Comparison of ENCODE assay signal across 29 cellular contexts in the genomic region with DNA sequence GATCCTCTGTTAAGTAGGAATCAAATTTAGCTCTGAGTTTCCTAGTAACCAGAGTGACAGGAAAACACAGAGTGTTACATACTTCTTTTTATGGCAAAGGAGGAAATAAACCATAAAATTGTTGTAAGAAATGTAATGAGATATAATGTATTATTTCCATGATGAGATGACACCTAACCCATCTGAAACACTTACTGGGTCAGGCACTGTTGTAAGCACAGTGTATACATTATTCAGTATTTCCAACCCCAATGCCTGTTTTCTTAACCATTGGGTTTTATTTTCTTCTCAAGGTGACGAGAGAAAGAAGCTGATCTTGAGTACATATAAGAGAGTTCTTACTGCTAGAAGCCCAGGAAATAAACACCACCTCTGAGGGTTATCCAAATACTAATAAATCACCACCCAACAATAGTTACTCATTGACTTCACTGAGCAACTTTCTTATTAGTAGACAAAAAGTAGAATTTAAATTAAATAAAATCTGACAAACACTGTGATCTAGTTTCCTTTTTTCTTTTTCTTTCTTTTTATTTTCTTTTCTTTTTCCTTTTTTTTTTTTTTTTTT. TPM values are rescaled to one million over a fixed set of nuclear protein-coding genes. Genes with fewer than 3 reads are reported as not detected.
A peak's percentile ranks its signal among the peaks of the same experiment; 100 is the strongest.
DNase-seq lines count a peak whose midpoint lies in the region; ATAC-seq and TF ChIP-seq lines count a peak whose summit lies in the region.
"Had no signal": no experiment of that assay in that cellular context is flagged by ENCODE, and none has a peak within 500 bp of the region (broad histone marks: within the 10 kb centered on the region; RNA-seq: fewer than 3 reads in every experiment).

No MANE protein-coding gene starts in this region.

- ATAC-seq in activated naive CD8-positive, alpha-beta T cell treated with anti-CD3 and anti-CD28 coated beads, Interleukin-2, amount 10 ng/mL, durations not matched to agents 7 days and 5 days (ENCODE audit: low read depth): peak; percentile 56
- no peak for ATAC-seq in GM21576 (IDR thresholded peaks at IDR 0.05; ENCODE audit: unreplicated experiment)
- ATAC-seq: foreskin keratinocyte, left ventricle myocardium superior, right cardiac atrium, SK-N-SH treated with all-trans-retinoic acid at 6 μM for 48 hours had no signal

- no peaks in the 10 kb centered on the region for H3K27me3 ChIP-seq in esophagus squamous epithelium
- H3K27me3 ChIP-seq: foreskin keratinocyte, ovary, tibial artery had no signal

- no peak for TF ChIP-seq CTCF in VCaP (conservative IDR thresholded peaks at IDR 0.05)
- TF ChIP-seq CTCF in esophagus squamous epithelium (IDR thresholded peaks at IDR 0.05): no peak

- H3K4me3 Mint-ChIP-seq in activated naive CD8-positive, alpha-beta T cell treated with anti-CD3 and anti-CD28 coated beads, Interleukin-2, amount 10 ng/mL, durations not matched to agents 7 days and 5 days: no peak overlapping the region
- no peak overlapping the region for H3K4me3 Mint-ChIP-seq in activated naive CD8-positive, alpha-beta T cell treated with anti-CD3 and anti-CD28 coated beads for 36 hours
- H3K4me3 Mint-ChIP-seq in activated T-helper 1 cell treated with anti-CD3 and anti-CD28 coated beads, Interleukin-12 subunit alpha, Interleukin-12 subunit beta, Interleukin-2, Interleukin-4 antibody, amounts not matched to agents 30 ng/mL and 10 ng/mL and 1 ng/mL, durations not matched to agents 14 hours and 24 hours and 36 hours: no peak overlapping the region
- H3K4me3 Mint-ChIP-seq: nephron; stimulated activated naive CD8-positive, alpha-beta T cell treated with anti-CD3 and anti-CD28 coated beads, Interleukin-15, Interleukin-2, amounts not matched to agents 100 ng/mL and 50 ng/mL, for 24 hours had no signal

- H3K27ac ChIP-seq in VCaP: peak overlapping the region; percentile 61
- no peak overlapping the region for H3K27ac ChIP-seq in esophagus squamous epithelium
- H3K27ac ChIP-seq: foreskin keratinocyte, ovary, tibial artery had no signal

- no peak for DNase-seq in activated naive CD8-positive, alpha-beta T cell treated with anti-CD3 and anti-CD28 coated beads, Interleukin-2, amount 10 ng/mL, durations not matched to agents 7 days and 5 days
- DNase-seq in activated naive CD8-positive, alpha-beta T cell treated with anti-CD3 and anti-CD28 coated beads for 36 hours: no peak
- DNase-seq in kidney glomerular epithelial cell (lab: John Stamatoyannopoulos, UW) (peak; percentile 27), esophagus squamous epithelium (lab: John Stamatoyannopoulos, UW) (no peak)
- DNase-seq in activated T-helper 1 cell treated with anti-CD3 and anti-CD28 coated beads, Interleukin-12 subunit alpha, Interleukin-12 subunit beta, Interleukin-2, Interleukin-4 antibody, amounts not matched to agents 30 ng/mL and 10 ng/mL and 1 ng/mL, durations not matched to agents 14 hours and 24 hours and 36 hours (ENCODE audit: low spot score): no peak
- DNase-seq: activated CD4-positive, alpha-beta T cell treated with anti-CD3 and anti-CD28 coated beads for 48 hours; activated gamma-delta T cell; DMS 273 treated with DMSO at 0.1 percent for 48 hours; effector CD4-positive, alpha-beta T cell; foreskin keratinocyte; GDM1; Kasumi-1; left ventricle myocardium superior; midbrain; NCI-H1092 treated with DMSO at 0.1 percent for 48 hours; NCI-H187 treated with DMSO at 0.1 percent for 48 hours; NCI-H446; OCI-M1; ovary; right cardiac atrium; stimulated activated CD4-positive, alpha-beta T cell treated with anti-CD3 and anti-CD28 coated beads, Interleukin-4, amount 100 ng/mL, for 4 hours; T-helper 2 cell; tibial artery had no signal

- no peaks in the 10 kb centered on the region for H3K36me3 Mint-ChIP-seq in activated naive CD8-positive, alpha-beta T cell treated with anti-CD3 and anti-CD28 coated beads, Interleukin-2, amount 10 ng/mL, durations not matched to agents 7 days and 5 days
- no peaks in the 10 kb centered on the region for H3K36me3 Mint-ChIP-seq in activated naive CD8-positive, alpha-beta T cell treated with anti-CD3 and anti-CD28 coated beads for 36 hours
- H3K36me3 Mint-ChIP-seq in activated T-helper 1 cell treated with anti-CD3 and anti-CD28 coated beads, Interleukin-12 subunit alpha, Interleukin-12 subunit beta, Interleukin-2, Interleukin-4 antibody, amounts not matched to agents 30 ng/mL and 10 ng/mL and 1 ng/mL, durations not matched to agents 14 hours and 24 hours and 36 hours (ENCODE audit: low read depth): no peaks in the 10 kb centered on the region

- H3K9me3 ChIP-seq in esophagus squamous epithelium: no peaks in the 10 kb centered on the region
- H3K9me3 ChIP-seq: ovary, tibial artery had no signal

- POLR2A ChIA-PET in activated naive CD8-positive, alpha-beta T cell treated with anti-CD3 and anti-CD28 coated beads, Interleukin-2, amount 10 ng/mL, durations not matched to agents 7 days and 5 days (lab: Charles Lee): interaction anchor here (0.7 kb wide), 1 partner anchor 59 kb away, joined by 3 read pairs; no protein-coding TSS in a partner anchor

- 62 to 64% methylated on average over 1 of the region's 1 CpG for WGBS in esophagus squamous epithelium, 2 donors

- intact Hi-C loops in activated T-helper 1 cell treated with anti-CD3 and anti-CD28 coated beads, Interleukin-12 subunit alpha, Interleukin-12 subunit beta, Interleukin-2, Interleukin-4 antibody, amounts not matched to agents 30 ng/mL and 10 ng/mL and 1 ng/mL, durations not matched to agents 14 hours and 24 hours and 36 hours (cut with micrococcal nuclease): loop anchor here (2.0 to 10.0 kb wide), 2 partner anchors 64 to 220 kb away; a partner anchor contains a TSS
- intact Hi-C loops in esophagus squamous epithelium (cut with DNase I): no loop called here

- TF ChIP-seq POLR2A in esophagus squamous epithelium (IDR thresholded peaks at IDR 0.05): no peak

- no peaks in the 10 kb centered on the region for H3K9me3 Mint-ChIP-seq in activated naive CD8-positive, alpha-beta T cell treated with anti-CD3 and anti-CD28 coated beads, Interleukin-2, amount 10 ng/mL, durations not matched to agents 7 days and 5 days
- H3K9me3 Mint-ChIP-seq in activated naive CD8-positive, alpha-beta T cell treated with anti-CD3 and anti-CD28 coated beads for 36 hours: no peaks in the 10 kb centered on the region
- no peaks in the 10 kb centered on the region for H3K9me3 Mint-ChIP-seq in activated T-helper 1 cell treated with anti-CD3 and anti-CD28 coated beads, Interleukin-12 subunit alpha, Interleukin-12 subunit beta, Interleukin-2, Interleukin-4 antibody, amounts not matched to agents 30 ng/mL and 10 ng/mL and 1 ng/mL, durations not matched to agents 14 hours and 24 hours and 36 hours
- H3K9me3 Mint-ChIP-seq: nephron; stimulated activated naive CD8-positive, alpha-beta T cell treated with anti-CD3 and anti-CD28 coated beads, Interleukin-15, Interleukin-2, amounts not matched to agents 100 ng/mL and 50 ng/mL, for 24 hours had no signal

- H3K4me1 ChIP-seq in esophagus squamous epithelium: peaks cover 3 to 16% (median 10%) of the 10 kb centered on the region in 3 donors
- H3K4me1 ChIP-seq: foreskin keratinocyte, tibial artery had no signal

- H3K4me3 ChIP-seq in esophagus squamous epithelium: no peak overlapping the region
- H3K4me3 ChIP-seq: ovary, tibial artery had no signal

- H3K27me3 Mint-ChIP-seq in activated naive CD8-positive, alpha-beta T cell treated with anti-CD3 and anti-CD28 coated beads, Interleukin-2, amount 10 ng/mL, durations not matched to agents 7 days and 5 days: peaks cover 2% of the 10 kb centered on the region
- H3K27me3 Mint-ChIP-seq in activated naive CD8-positive, alpha-beta T cell treated with anti-CD3 and anti-CD28 coated beads for 36 hours: no peaks in the 10 kb centered on the region
- H3K27me3 Mint-ChIP-seq in activated T-helper 1 cell treated with anti-CD3 and anti-CD28 coated beads, Interleukin-12 subunit alpha, Interleukin-12 subunit beta, Interleukin-2, Interleukin-4 antibody, amounts not matched to agents 30 ng/mL and 10 ng/mL and 1 ng/mL, durations not matched to agents 14 hours and 24 hours and 36 hours (ENCODE audit: insufficient read depth): no peaks in the 10 kb centered on the region
- H3K27me3 Mint-ChIP-seq: stimulated activated naive CD8-positive, alpha-beta T cell treated with anti-CD3 and anti-CD28 coated beads, Interleukin-15, Interleukin-2, amounts not matched to agents 100 ng/mL and 50 ng/mL, for 24 hours had no signal

- H3K4me1 Mint-ChIP-seq in activated naive CD8-positive, alpha-beta T cell treated with anti-CD3 and anti-CD28 coated beads, Interleukin-2, amount 10 ng/mL, durations not matched to agents 7 days and 5 days: peaks cover 5% of the 10 kb centered on the region
- peaks cover 11% of the 10 kb centered on the region for H3K4me1 Mint-ChIP-seq in activated naive CD8-positive, alpha-beta T cell treated with anti-CD3 and anti-CD28 coated beads for 36 hours
- peaks cover 7% of the 10 kb centered on the region for H3K4me1 Mint-ChIP-seq in activated T-helper 1 cell treated with anti-CD3 and anti-CD28 coated beads, Interleukin-12 subunit alpha, Interleukin-12 subunit beta, Interleukin-2, Interleukin-4 antibody, amounts not matched to agents 30 ng/mL and 10 ng/mL and 1 ng/mL, durations not matched to agents 14 hours and 24 hours and 36 hours (ENCODE audit: low read depth)
- H3K4me1 Mint-ChIP-seq: nephron had no signal

- H3K36me3 ChIP-seq in esophagus squamous epithelium: no peaks in the 10 kb centered on the region
- H3K36me3 ChIP-seq: ovary, tibial artery had no signal

- no peak overlapping the region for H3K27ac Mint-ChIP-seq in activated naive CD8-positive, alpha-beta T cell treated with anti-CD3 and anti-CD28 coated beads, Interleukin-2, amount 10 ng/mL, durations not matched to agents 7 days and 5 days
- no peak overlapping the region for H3K27ac Mint-ChIP-seq in activated naive CD8-positive, alpha-beta T cell treated with anti-CD3 and anti-CD28 coated beads for 36 hours
- H3K27ac Mint-ChIP-seq in activated T-helper 1 cell treated with anti-CD3 and anti-CD28 coated beads, Interleukin-12 subunit alpha, Interleukin-12 subunit beta, Interleukin-2, Interleukin-4 antibody, amounts not matched to agents 30 ng/mL and 10 ng/mL and 1 ng/mL, durations not matched to agents 14 hours and 24 hours and 36 hours: no peak overlapping the region
- H3K27ac Mint-ChIP-seq: nephron; stimulated activated naive CD8-positive, alpha-beta T cell treated with anti-CD3 and anti-CD28 coated beads, Interleukin-15, Interleukin-2, amounts not matched to agents 100 ng/mL and 50 ng/mL, for 24 hours had no signal

RNA-seq across cellular contexts. Expression of a gene that starts 4.2 kb away (rescaled TPM):
- total RNA-seq in activated naive CD8-positive, alpha-beta T cell treated with anti-CD3 and anti-CD28 coated beads, Interleukin-2, amount 10 ng/mL, durations not matched to agents 7 days and 5 days: not detected
- total RNA-seq in activated naive CD8-positive, alpha-beta T cell treated with anti-CD3 and anti-CD28 coated beads for 36 hours: not detected
- total RNA-seq in activated T-helper 1 cell treated with anti-CD3 and anti-CD28 coated beads, Interleukin-12 subunit alpha, Interleukin-12 subunit beta, Interleukin-2, Interleukin-4 antibody, amounts not matched to agents 30 ng/mL and 10 ng/mL and 1 ng/mL, durations not matched to agents 14 hours and 24 hours and 36 hours: not detected in 2 replicates
- not detected for total RNA-seq in esophagus squamous epithelium
- total RNA-seq: foreskin keratinocyte, H4 had no signal

RNA-seq across cellular contexts. Expression of a gene that starts 32.3 kb away (rescaled TPM):
- total RNA-seq in activated naive CD8-positive, alpha-beta T cell treated with anti-CD3 and anti-CD28 coated beads, Interleukin-2, amount 10 ng/mL, durations not matched to agents 7 days and 5 days: not detected
- not detected for total RNA-seq in activated naive CD8-positive, alpha-beta T cell treated with anti-CD3 and anti-CD28 coated beads for 36 hours
- not detected in 2 replicates for total RNA-seq in activated T-helper 1 cell treated with anti-CD3 and anti-CD28 coated beads, Interleukin-12 subunit alpha, Interleukin-12 subunit beta, Interleukin-2, Interleukin-4 antibody, amounts not matched to agents 30 ng/mL and 10 ng/mL and 1 ng/mL, durations not matched to agents 14 hours and 24 hours and 36 hours
- not detected for total RNA-seq in esophagus squamous epithelium
- total RNA-seq: foreskin keratinocyte, left ventricle myocardium superior, ovary, right cardiac atrium had no signal

RNA-seq across cellular contexts. Expression of a gene that starts 42.0 kb away (rescaled TPM):
- under 1 TPM in 1 of 2 experiments, not detected in 1; 0.60 TPM for total RNA-seq in activated naive CD8-positive, alpha-beta T cell treated with anti-CD3 and anti-CD28 coated beads, Interleukin-2, amount 10 ng/mL, durations not matched to agents 7 days and 5 days
- total RNA-seq in activated naive CD8-positive, alpha-beta T cell treated with anti-CD3 and anti-CD28 coated beads for 36 hours: not detected
- not detected in 2 replicates for total RNA-seq in activated T-helper 1 cell treated with anti-CD3 and anti-CD28 coated beads, Interleukin-12 subunit alpha, Interleukin-12 subunit beta, Interleukin-2, Interleukin-4 antibody, amounts not matched to agents 30 ng/mL and 10 ng/mL and 1 ng/mL, durations not matched to agents 14 hours and 24 hours and 36 hours
- 100 to 1,000 TPM in 1 of 4 donors, 10 to 100 TPM in 1, 1 to 10 TPM in 1, not detected in 1; 2.0 to 138 (median 29.0) TPM for total RNA-seq in esophagus squamous epithelium
- total RNA-seq: foreskin keratinocyte had no signal
